ENCODE assay signal across 27 cellular contexts in genomic region chr4:97892596-97893266, GRCh38.
"Had no signal": no experiment of that assay in that cellular context is flagged by ENCODE, and none has a peak within 500 bp of the region (broad histone marks: within the 10 kb centered on the region; RNA-seq: fewer than 3 reads in every experiment).

No MANE protein-coding gene starts in this region.

- H3K27me3 Mint-ChIP-seq: activated CD4-positive, alpha-beta T cell treated with anti-CD3 and anti-CD28 coated beads for 36 hours; activated CD4-positive, alpha-beta T cell treated with anti-CD3 and anti-CD28 coated beads, Interleukin-2, amount 10 ng/mL, durations not matched to agents 7 days and 5 days; activated naive CD8-positive, alpha-beta T cell treated with anti-CD3 and anti-CD28 coated beads, Interleukin-2, amount 50 U/mL, for 24 hours; activated T-cell treated with anti-CD3 and anti-CD28 coated beads, Interleukin-2, amount 50 U/mL, for 24 hours; brain had no signal

- H3K4me2 ChIP-seq: KMS-11 had no signal

- H3K4me1 ChIP-seq: Peyer's patch had no signal

- H3K9ac ChIP-seq: KMS-11 had no signal

- H3K9me3 Mint-ChIP-seq: activated naive CD4-positive, alpha-beta T cell treated with anti-CD3 and anti-CD28 coated beads, Interleukin-2, amount 50 U/mL, for 72 hours; activated naive CD8-positive, alpha-beta T cell treated with anti-CD3 and anti-CD28 coated beads, Interleukin-2, amount 50 U/mL, for 24 hours; brain had no signal

- H3K27ac ChIP-seq: KMS-11, Peyer's patch had no signal

- ATAC-seq: activated CD4-positive, alpha-beta T cell treated with anti-CD3 and anti-CD28 coated beads for 36 hours; activated CD4-positive, CD25-positive, alpha-beta regulatory T cell treated with anti-CD3 and anti-CD28 coated beads, Interleukin-2, amount 50 U/mL, for 24 hours; activated CD8-positive, alpha-beta T cell treated with anti-CD3 and anti-CD28 coated beads, Interleukin-2, amount 10 ng/mL, durations not matched to agents 7 days and 5 days; activated naive CD4-positive, alpha-beta T cell treated with anti-CD3 and anti-CD28 coated beads, Interleukin-2, amount 50 U/mL, for 72 hours; activated naive CD8-positive, alpha-beta T cell treated with anti-CD3 and anti-CD28 coated beads, Interleukin-2, amount 50 U/mL, for 24 hours; PC-3 had no signal

- H3K27ac Mint-ChIP-seq: activated CD4-positive, alpha-beta T cell treated with anti-CD3 and anti-CD28 coated beads for 36 hours; activated CD4-positive, alpha-beta T cell treated with anti-CD3 and anti-CD28 coated beads, Interleukin-2, amount 10 ng/mL, durations not matched to agents 7 days and 5 days; activated CD8-positive, alpha-beta T cell treated with anti-CD3 and anti-CD28 coated beads, Interleukin-2, amount 10 ng/mL, durations not matched to agents 7 days and 5 days; activated naive CD4-positive, alpha-beta T cell treated with anti-CD3 and anti-CD28 coated beads for 36 hours; activated naive CD4-positive, alpha-beta T cell treated with anti-CD3 and anti-CD28 coated beads, Interleukin-2, amount 50 U/mL, for 72 hours; activated naive CD8-positive, alpha-beta T cell treated with anti-CD3 and anti-CD28 coated beads, Interleukin-2, amount 50 U/mL, for 24 hours; activated T-cell treated with anti-CD3 and anti-CD28 coated beads, Interleukin-2, amount 50 U/mL, for 24 hours had no signal

- H3K4me3 Mint-ChIP-seq: activated CD4-positive, alpha-beta T cell treated with anti-CD3 and anti-CD28 coated beads for 36 hours; activated CD4-positive, alpha-beta T cell treated with anti-CD3 and anti-CD28 coated beads, Interleukin-2, amount 10 ng/mL, durations not matched to agents 7 days and 5 days; activated CD8-positive, alpha-beta T cell treated with anti-CD3 and anti-CD28 coated beads, Interleukin-2, amount 10 ng/mL, durations not matched to agents 7 days and 5 days; activated naive CD4-positive, alpha-beta T cell treated with anti-CD3 and anti-CD28 coated beads for 36 hours; activated naive CD8-positive, alpha-beta T cell treated with anti-CD3 and anti-CD28 coated beads, Interleukin-2, amount 50 U/mL, for 24 hours; activated T-cell treated with anti-CD3 and anti-CD28 coated beads, Interleukin-2, amount 50 U/mL, for 24 hours; brain had no signal

- H3K36me3 ChIP-seq: Peyer's patch had no signal

- H3K36me3 Mint-ChIP-seq: activated naive CD4-positive, alpha-beta T cell treated with anti-CD3 and anti-CD28 coated beads, Interleukin-2, amount 50 U/mL, for 72 hours; brain had no signal

- H3K27me3 ChIP-seq: Peyer's patch had no signal

- H3K4me3 ChIP-seq: Peyer's patch had no signal

- H3K4me1 Mint-ChIP-seq: activated CD4-positive, alpha-beta T cell treated with anti-CD3 and anti-CD28 coated beads for 36 hours; activated CD4-positive, alpha-beta T cell treated with anti-CD3 and anti-CD28 coated beads, Interleukin-2, amount 10 ng/mL, durations not matched to agents 7 days and 5 days; activated naive CD8-positive, alpha-beta T cell treated with anti-CD3 and anti-CD28 coated beads, Interleukin-2, amount 50 U/mL, for 24 hours; brain had no signal

- DNase-seq: activated CD4-positive, alpha-beta T cell treated with anti-CD3 and anti-CD28 coated beads for 36 hours; activated CD4-positive, alpha-beta T cell treated with anti-CD3 and anti-CD28 coated beads, Interleukin-2, amount 10 ng/mL, durations not matched to agents 7 days and 5 days; activated CD4-positive, alpha-beta T cell treated with anti-CD3 and anti-CD28 coated beads, Interleukin-2, amount 50 U/mL, for 48 hours; activated CD8-positive, alpha-beta T cell treated with anti-CD3 and anti-CD28 coated beads, Interleukin-2, amount 10 ng/mL, durations not matched to agents 7 days and 5 days; activated gamma-delta T cell treated with Interleukin-2 at 50 U/mL for 16 hours; activated naive CD4-positive, alpha-beta T cell treated with anti-CD3 and anti-CD28 coated beads for 36 hours; activated naive CD8-positive, alpha-beta T cell treated with anti-CD3 and anti-CD28 coated beads, Interleukin-2, amount 50 U/mL, for 24 hours; activated T-cell treated with anti-CD3 and anti-CD28 coated beads, Interleukin-2, amount 50 U/mL, for 24 hours; anterior cingulate cortex; cerebellar nuclear complex; NCI-H1105; NCI-H1417 treated with DMSO at 0.1 percent for 48 hours; NCI-H187 treated with DMSO at 0.1 percent for 48 hours; NCI-H2081; NCI-H2171 treated with DMSO at 0.1 percent for 48 hours; NCI-H2227 treated with DMSO at 0.1 percent for 48 hours; NCI-H446; NCI-H510A treated with DMSO at 0.1 percent for 48 hours; PC-3; Peyer's patch; RPMI8226; SHP77 treated with DMSO at 0.1 percent for 48 hours; T1000 had no signal

- H3K9me3 ChIP-seq: Peyer's patch had no signal
